Comparison of ENCODE assay signal across 20 cellular contexts in the genomic region with DNA sequence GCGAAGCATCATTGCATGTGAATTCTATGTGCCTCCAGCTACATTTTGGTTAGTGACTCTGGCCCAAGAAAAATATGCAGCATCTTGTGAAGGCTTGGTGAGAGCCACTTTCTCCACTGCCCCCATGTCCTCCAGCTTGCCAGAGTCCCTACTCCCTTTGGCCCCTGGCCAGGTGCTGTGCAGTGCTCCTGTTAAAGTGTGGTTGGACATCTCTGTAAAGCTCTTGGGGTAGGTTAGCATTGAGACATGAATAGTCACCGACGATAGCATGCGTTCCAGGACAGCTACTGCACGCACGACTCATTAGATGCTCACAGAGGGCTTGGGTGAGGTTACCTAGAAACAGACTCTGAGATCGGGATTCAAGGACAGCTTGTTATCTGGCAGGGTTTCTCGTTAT. TPM values are rescaled to one million over a fixed set of nuclear protein-coding genes. Genes with fewer than 3 reads are reported as not detected.
DNase-seq lines count a peak whose midpoint lies in the region; FAIRE-seq and TF ChIP-seq lines count a peak whose summit lies in the region.
"Had no signal": no experiment of that assay in that cellular context is flagged by ENCODE, and none has a peak within 500 bp of the region (broad histone marks: within the 10 kb centered on the region; RNA-seq: fewer than 3 reads in every experiment).

No MANE protein-coding gene starts in this region.

- FAIRE-seq in astrocyte (lab: Jason Lieb, UNC) = no peak
- FAIRE-seq: GM12891 had no signal

- H3K27ac ChIP-seq in HEK293 (ENCODE audit: extremely low read depth, low read depth, low read length) (no peak overlapping the region), astrocyte (ENCODE audit: low read depth, low read length) (no peak overlapping the region), tibial artery (peak overlapping the region; percentile 67 to 74)
- H3K27ac ChIP-seq: KMS-11, RWPE1, SK-N-MC had no signal

- H3K4me3 ChIP-seq in HEK293 (ENCODE audit: low read depth, low read length) (no peak overlapping the region), astrocyte (ENCODE audit: insufficient read depth, low read depth, low read length) (no peak overlapping the region), fibroblast of mammary gland (ENCODE audit: control insufficient read depth, low read depth, low read length) (no peak overlapping the region), tibial artery (no peak overlapping the region)
- H3K4me3 ChIP-seq: HAP-1, SK-N-MC had no signal

- peak; percentile 21 for DNase-seq in astrocyte (ENCODE audit: low read depth)
- peak; percentile 38 for DNase-seq in fibroblast of mammary gland (ENCODE audit: low read depth)
- DNase-seq in tibial artery = peak in 1 of 2 donors; percentile 65
- DNase-seq in NCI-H2227 treated with DMSO at 0.1 percent for 48 hours (lab: John Stamatoyannopoulos, UW) = no peak
- no peak for DNase-seq in H4 (ENCODE audit: low spot score)
- no peak for DNase-seq in D341Med (ENCODE audit: low spot score)
- DNase-seq: CD4-positive, CD25-positive, alpha-beta regulatory T cell; DMS79; NCI-H1092 treated with DMSO at 0.1 percent for 48 hours; NCI-H146; NCI-H2029 treated with DMSO at 0.1 percent for 48 hours; NCI-H524 treated with DMSO at 0.1 percent for 48 hours; OCI-M1; SHP77 treated with DMSO at 0.1 percent for 48 hours had no signal

- CTCF ChIA-PET in HEK293 (lab: Yijun Ruan, JAX) = no interaction called here

- H3K27me3 Mint-ChIP-seq in astrocyte (ENCODE audit: low read depth, unreplicated experiment) = peaks cover 24% of the 10 kb centered on the region

- no peak overlapping the region for H3K4me2 ChIP-seq in astrocyte (ENCODE audit: low read length)
- H3K4me2 ChIP-seq: KMS-11 had no signal

- TF ChIP-seq CTCF in HEK293 (tag by site-specific recombination; IDR thresholded peaks at IDR 0.05) (no peak), astrocyte (IDR thresholded peaks at IDR 0.05; ENCODE audit: insufficient read depth, low read depth, low read length) (no peak), fibroblast of mammary gland (conservative IDR thresholded peaks at IDR 0.05; ENCODE audit: control insufficient read depth, insufficient read depth, low read depth, low read length) (no peak), tibial artery (IDR thresholded peaks at IDR 0.05) (no peak)

- peaks cover 14% of the 10 kb centered on the region for H3K9me3 Mint-ChIP-seq in astrocyte (ENCODE audit: unreplicated experiment)
- H3K9me3 Mint-ChIP-seq: CD4-positive, CD25-positive, alpha-beta regulatory T cell had no signal

- H3K9ac ChIP-seq in astrocyte (ENCODE audit: low read length) = no peak overlapping the region
- H3K9ac ChIP-seq: KMS-11 had no signal

- H3K9me3 ChIP-seq in HEK293 (ENCODE audit: control insufficient read depth, insufficient read depth, low read depth, low read length) (no peaks in the 10 kb centered on the region), astrocyte (ENCODE audit: insufficient read depth, low read depth, low read length) (peaks cover 5% of the 10 kb centered on the region), tibial artery (no peaks in the 10 kb centered on the region)
- H3K9me3 ChIP-seq: HAP-1 had no signal

- H3K4me1 ChIP-seq in HEK293 (ENCODE audit: control insufficient read depth, insufficient read depth, low read length) = no peaks in the 10 kb centered on the region
- H3K4me1 ChIP-seq in astrocyte (ENCODE audit: insufficient read depth, low read length) = peaks cover 16% of the 10 kb centered on the region
- peaks cover 0 to 28% (median 14%) of the 10 kb centered on the region in 4 donors for H3K4me1 ChIP-seq in tibial artery
- H3K4me1 ChIP-seq: HAP-1 had no signal

- POLR2A ChIA-PET in HEK293 (lab: Yijun Ruan, JAX) = no interaction called here

- H3K4me3 Mint-ChIP-seq in astrocyte (ENCODE audit: unreplicated experiment) = no peak overlapping the region
- H3K4me3 Mint-ChIP-seq: CD4-positive, CD25-positive, alpha-beta regulatory T cell had no signal

- H4K20me1 ChIP-seq in astrocyte (ENCODE audit: insufficient read depth, low read length) = no peaks in the 10 kb centered on the region

- no peak overlapping the region for H2AFZ ChIP-seq in astrocyte (ENCODE audit: low read depth, low read length)

- intact Hi-C loops in tibial artery (cut with DNase I; ENCODE audit: low total_unique reads) = no loop called here

- H3K27me3 ChIP-seq in astrocyte (ENCODE audit: insufficient read depth, low read length) (no peaks in the 10 kb centered on the region), tibial artery (no peaks in the 10 kb centered on the region)

- no peak overlapping the region for H3K27ac Mint-ChIP-seq in astrocyte (ENCODE audit: unreplicated experiment)
- H3K27ac Mint-ChIP-seq: CD4-positive, CD25-positive, alpha-beta regulatory T cell had no signal

- peaks cover 2% of the 10 kb centered on the region for H3K36me3 Mint-ChIP-seq in astrocyte (ENCODE audit: low read depth, unreplicated experiment)
- H3K36me3 Mint-ChIP-seq: CD4-positive, CD25-positive, alpha-beta regulatory T cell had no signal

- no peaks in the 10 kb centered on the region for H3K79me2 ChIP-seq in astrocyte (ENCODE audit: insufficient read depth, low read length)

- H3K4me1 Mint-ChIP-seq in astrocyte (ENCODE audit: low read depth, unreplicated experiment) = no peaks in the 10 kb centered on the region
- H3K4me1 Mint-ChIP-seq: CD4-positive, CD25-positive, alpha-beta regulatory T cell had no signal

- H3K36me3 ChIP-seq in HEK293 (ENCODE audit: control insufficient read depth in 2 of 2, insufficient read depth in 1 of 2, low read length in 2 of 2) (no peaks in the 10 kb centered on the region), astrocyte (ENCODE audit: insufficient read depth, low read length) (no peaks in the 10 kb centered on the region), tibial artery (peaks cover 0 to 9% (median 0%) of the 10 kb centered on the region in 3 donors)
- H3K36me3 ChIP-seq: HAP-1 had no signal

TF ChIP-seq in HEK293, 187 proteins besides CTCF, POLR2A, EP300 and RAD21:
- TF ChIP-seq ZNF585B (tag by site-specific recombination; IDR thresholded peaks at IDR 0.05) = no peak
- TF ChIP-seq SETDB1 (IDR thresholded peaks at IDR 0.05; ENCODE audit: insufficient read length, low read length) = peak; percentile 45

RNA-seq across cellular contexts. Expression of gene FOXL1, which starts 48.6 kb away (rescaled TPM):
- total RNA-seq in astrocyte = 6.1 and 8.1 TPM in 2 replicates
- total RNA-seq in H4 (2014; rRNA removed; shearing (Covaris generic)) = 0.75 and 0.86 TPM in 2 replicates
- total RNA-seq: CD4-positive, CD25-positive, alpha-beta regulatory T cell had no signal

Comparison
In these comparisons a context has a peak if more than half of its experiments do, and no peak if none do; other contexts are left out.
1. H3K27ac ChIP-seq: peak in tibial artery (2 of 2); none in HEK293 (single experiment) and astrocyte (single experiment).
2. DNase-seq: peak in astrocyte (single experiment) and fibroblast of mammary gland (single experiment); none in NCI-H2227 treated with DMSO at 0.1 percent for 48 hours (single experiment), H4 (single experiment) and D341Med (single experiment).